ENCODE assay signal across 9 cellular contexts in genomic region chr9:35910613-35911488, GRCh38. TPM values are rescaled to one million over a fixed set of nuclear protein-coding genes. Genes with fewer than 3 reads are reported as not detected.
DNase-seq lines count a peak whose midpoint lies in the region; ATAC-seq and TF ChIP-seq lines count a peak whose summit lies in the region.
"Had no signal": no experiment of that assay in that cellular context is flagged by ENCODE, and none has a peak within 500 bp of the region (broad histone marks: within the 10 kb centered on the region; RNA-seq: fewer than 3 reads in every experiment).

No MANE protein-coding gene starts in this region.

- H3K27me3 ChIP-seq in breast epithelium (no peaks in the 10 kb centered on the region), lower lobe of right lung (ENCODE audit: low read depth) (no peaks in the 10 kb centered on the region), upper lobe of right lung (no peaks in the 10 kb centered on the region)

- no peaks in the 10 kb centered on the region for H3K36me3 ChIP-seq in breast epithelium
- no peaks in the 10 kb centered on the region for H3K36me3 ChIP-seq in lower lobe of right lung
- no peaks in the 10 kb centered on the region for H3K36me3 ChIP-seq in upper lobe of right lung

- TF ChIP-seq CTCF in breast epithelium (IDR thresholded peaks at IDR 0.05) (peak in 2 of 3 donors; percentile 36 to 60), lower lobe of right lung (IDR thresholded peaks at IDR 0.05) (peak; percentile 53), upper lobe of right lung (IDR thresholded peaks at IDR 0.05) (peak; percentile 54)

- peak; percentile 19 for DNase-seq in DMS153 (lab: John Stamatoyannopoulos, UW)
- DNase-seq in KG1 (lab: John Stamatoyannopoulos, UW): peak; percentile 6
- peak; percentile 8 for DNase-seq in SKM-1 (lab: John Stamatoyannopoulos, UW; ENCODE audit: unreplicated experiment)
- no peak for DNase-seq in breast epithelium (ENCODE audit: low spot score in 2 of 2)
- peak; percentile 55 for DNase-seq in lower lobe of right lung
- peak; percentile 69 for DNase-seq in upper lobe of right lung
- DNase-seq in nucleus accumbens (lab: John Stamatoyannopoulos, UW): no peak

- H3K4me3 ChIP-seq in breast epithelium (peak overlapping the region; percentile 6 to 54 (median 17)), lower lobe of right lung (peak overlapping the region; percentile 39), upper lobe of right lung (peak overlapping the region; percentile 36)

- ATAC-seq in lower lobe of right lung (peak in 1 of 2 donors; percentile 15), upper lobe of right lung (peak; percentile 4), GM18909 (IDR thresholded peaks at IDR 0.05; ENCODE audit: poor library complexity, unreplicated experiment) (no peak)

- intact Hi-C loops in breast epithelium (cut with DNase I; ENCODE audit: low total_unique reads): loop anchor here (5.0 kb wide), 1 partner anchor 1789 kb away; no protein-coding TSS in a partner anchor
- intact Hi-C loops in lower lobe of right lung (cut with DNase I): no loop called here
- intact Hi-C loops in upper lobe of right lung (cut with DNase I): no loop called here

- no peak for TF ChIP-seq POLR2A in breast epithelium (IDR thresholded peaks at IDR 0.05)

- H3K9me3 ChIP-seq in breast epithelium (no peaks in the 10 kb centered on the region), lower lobe of right lung (no peaks in the 10 kb centered on the region), upper lobe of right lung (no peaks in the 10 kb centered on the region)

- peaks cover 34 to 52% of the 10 kb centered on the region in 2 donors for H3K4me1 ChIP-seq in breast epithelium
- H3K4me1 ChIP-seq in lower lobe of right lung: peaks cover 57% of the 10 kb centered on the region
- peaks cover 66% of the 10 kb centered on the region for H3K4me1 ChIP-seq in upper lobe of right lung

- H3K27ac ChIP-seq in breast epithelium: peak overlapping the region; percentile 95 to 100
- H3K27ac ChIP-seq in lower lobe of right lung: peak overlapping the region; percentile 93
- H3K27ac ChIP-seq in upper lobe of right lung: peak overlapping the region; percentile 97

RNA-seq across cellular contexts. Expression of gene SPAAR, which starts 1.6 kb away (rescaled TPM):
- total RNA-seq in breast epithelium: 10 to 100 TPM in 1 of 3 donors, 1 to 10 TPM in 2; 4.8 to 13.4 (median 8.6) TPM
- total RNA-seq in lower lobe of right lung: 11.9 TPM
- total RNA-seq in upper lobe of right lung: 13.5 TPM

RNA-seq across cellular contexts. Expression of gene HRCT1, which starts 4.8 kb away (rescaled TPM):
- 10 to 100 TPM in 2 of 3 donors, 1 to 10 TPM in 1; 3.4 to 16.0 (median 12.8) TPM for total RNA-seq in breast epithelium
- 8.7 TPM for total RNA-seq in lower lobe of right lung
- 10.8 TPM for total RNA-seq in upper lobe of right lung

RNA-seq across cellular contexts. Expression of gene OR13J1, which starts 40.6 kb away (rescaled TPM):
- total RNA-seq in breast epithelium: not detected
- total RNA-seq in lower lobe of right lung: not detected
- not detected for total RNA-seq in upper lobe of right lung
- total RNA-seq: subcutaneous adipose tissue had no signal

RNA-seq across cellular contexts. Expression of gene OR2S2, which starts 47.1 kb away (rescaled TPM):
- not detected for total RNA-seq in breast epithelium
- not detected for total RNA-seq in lower lobe of right lung
- total RNA-seq in upper lobe of right lung: not detected
- total RNA-seq: subcutaneous adipose tissue had no signal

Comparison
In these comparisons a context has a peak if more than half of its experiments do, and no peak if none do; other contexts are left out.
1. DNase-seq: peak in DMS153 (single experiment), KG1 (single experiment), SKM-1 (single experiment), lower lobe of right lung (single experiment) and upper lobe of right lung (single experiment); none in breast epithelium (0 of 2) and nucleus accumbens (0 of 56).
2. Peak in every context shown above with its lines, with median percentiles within 50 percentile points of each other: H3K27ac ChIP-seq, H3K4me3 ChIP-seq and CTCF ChIP-seq.